Comparison of ENCODE assay signal across 30 cellular contexts in genomic region chr6:25344827-25345226, GRCh38.
"Had no signal": no experiment of that assay in that cellular context is flagged by ENCODE, and none has a peak within 500 bp of the region (broad histone marks: within the 10 kb centered on the region; RNA-seq: fewer than 3 reads in every experiment).

No MANE protein-coding gene starts in this region.

- H3K27ac Mint-ChIP-seq: activated B cell treated with CpG ODN at 0.5 μM for 24 hours; activated CD4-positive, alpha-beta memory T cell treated with anti-CD3 and anti-CD28 coated beads, Interleukin-2, amount 10 ng/mL, durations not matched to agents 7 days and 5 days; activated CD4-positive, alpha-beta T cell treated with anti-CD3 and anti-CD28 coated beads, Interleukin-2, amount 10 ng/mL, durations not matched to agents 24 days and 14 days; activated CD8-positive, alpha-beta memory T cell treated with anti-CD3 and anti-CD28 coated beads, Interleukin-2, amount 10 ng/mL, durations not matched to agents 7 days and 5 days; activated naive CD4-positive, alpha-beta T cell treated with anti-CD3 and anti-CD28 coated beads for 36 hours; activated naive CD4-positive, alpha-beta T cell treated with anti-CD3 and anti-CD28 coated beads, Interleukin-2, amount 50 U/mL, for 24 hours; activated naive CD8-positive, alpha-beta T cell treated with anti-CD3 and anti-CD28 coated beads, Interleukin-2, amount 10 ng/mL, durations not matched to agents 7 days and 5 days; activated T-cell treated with anti-CD3 and anti-CD28 coated beads, Interleukin-2, amount 50 U/mL, for 24 hours; activated T-helper 2 cell treated with anti-CD3 and anti-CD28 coated beads, Interferon-gamma antibody, Interleukin-2, Interleukin-4, amounts not matched to agents 10 μg/mL and 5 μg/mL and 100 μg/mL, durations not matched to agents 14 hours and 24 hours and 36 hours; dendritic cell treated with granulocyte-macrophage colony-stimulating factor and Interleukin-4, amounts not matched to agents 40 ng/mL and 50 ng/mL, for 4 days; endodermal cell; T-helper 17 cell; T-helper 2 cell treated with Interferon-gamma antibody and Interleukin-4, amounts not matched to agents 5 μg/mL and 100 μg/mL, for 36 hours had no signal

- H3K4me3 ChIP-seq: coronary artery, dorsolateral prefrontal cortex had no signal

- H3K27me3 ChIP-seq: brain microvascular endothelial cell had no signal

- H3K4me3 Mint-ChIP-seq: activated B cell treated with CpG ODN at 0.5 μM for 24 hours; activated CD4-positive, alpha-beta memory T cell treated with anti-CD3 and anti-CD28 coated beads, Interleukin-2, amount 10 ng/mL, durations not matched to agents 7 days and 5 days; activated CD4-positive, alpha-beta T cell treated with anti-CD3 and anti-CD28 coated beads, Interleukin-2, amount 10 ng/mL, durations not matched to agents 24 days and 14 days; activated CD8-positive, alpha-beta memory T cell treated with anti-CD3 and anti-CD28 coated beads, Interleukin-2, amount 10 ng/mL, durations not matched to agents 7 days and 5 days; activated naive CD4-positive, alpha-beta T cell treated with anti-CD3 and anti-CD28 coated beads for 36 hours; activated naive CD4-positive, alpha-beta T cell treated with anti-CD3 and anti-CD28 coated beads, Interleukin-2, amount 50 U/mL, for 24 hours; activated naive CD8-positive, alpha-beta T cell treated with anti-CD3 and anti-CD28 coated beads, Interleukin-2, amount 10 ng/mL, durations not matched to agents 7 days and 5 days; activated T-cell treated with anti-CD3 and anti-CD28 coated beads, Interleukin-2, amount 50 U/mL, for 24 hours; central memory CD8-positive, alpha-beta T cell; dendritic cell treated with granulocyte-macrophage colony-stimulating factor and Interleukin-4, amounts not matched to agents 40 ng/mL and 50 ng/mL, for 4 days; endodermal cell; T-helper 17 cell; T-helper 2 cell treated with Interferon-gamma antibody and Interleukin-4, amounts not matched to agents 5 μg/mL and 100 μg/mL, for 36 hours had no signal

- ATAC-seq: activated CD4-positive, CD25-positive, alpha-beta regulatory T cell treated with anti-CD3 and anti-CD28 coated beads, Interleukin-2, amount 50 U/mL, for 24 hours; activated CD8-positive, alpha-beta memory T cell treated with anti-CD3 and anti-CD28 coated beads, Interleukin-2, amount 10 ng/mL, durations not matched to agents 7 days and 5 days; esophagus mucosa; T-helper 17 cell had no signal

- H3K9me3 Mint-ChIP-seq: activated B cell treated with CpG ODN at 0.5 μM for 24 hours; activated CD4-positive, alpha-beta memory T cell treated with anti-CD3 and anti-CD28 coated beads, Interleukin-2, amount 10 ng/mL, durations not matched to agents 7 days and 5 days; activated CD4-positive, alpha-beta T cell treated with anti-CD3 and anti-CD28 coated beads, Interleukin-2, amount 10 ng/mL, durations not matched to agents 24 days and 14 days; activated naive CD4-positive, alpha-beta T cell treated with anti-CD3 and anti-CD28 coated beads for 36 hours; activated naive CD4-positive, alpha-beta T cell treated with anti-CD3 and anti-CD28 coated beads, Interleukin-2, amount 50 U/mL, for 24 hours; activated naive CD8-positive, alpha-beta T cell treated with anti-CD3 and anti-CD28 coated beads, Interleukin-2, amount 10 ng/mL, durations not matched to agents 7 days and 5 days; activated T-cell treated with anti-CD3 and anti-CD28 coated beads, Interleukin-2, amount 50 U/mL, for 24 hours; activated T-helper 2 cell treated with anti-CD3 and anti-CD28 coated beads, Interferon-gamma antibody, Interleukin-2, Interleukin-4, amounts not matched to agents 10 μg/mL and 5 μg/mL and 100 μg/mL, durations not matched to agents 14 hours and 24 hours and 36 hours; central memory CD8-positive, alpha-beta T cell; dendritic cell treated with granulocyte-macrophage colony-stimulating factor and Interleukin-4, amounts not matched to agents 40 ng/mL and 50 ng/mL, for 4 days; endodermal cell; T-helper 2 cell treated with Interferon-gamma antibody and Interleukin-4, amounts not matched to agents 5 μg/mL and 100 μg/mL, for 36 hours had no signal

- DNase-seq: activated B cell treated with CpG ODN at 0.5 μM for 24 hours; activated CD4-positive, alpha-beta memory T cell treated with anti-CD3 and anti-CD28 coated beads, Interleukin-2, amount 10 ng/mL, durations not matched to agents 7 days and 5 days; activated CD4-positive, alpha-beta T cell treated with anti-CD3 and anti-CD28 coated beads, Interleukin-2, amount 10 ng/mL, durations not matched to agents 24 days and 14 days; activated CD4-positive, alpha-beta T cell treated with anti-CD3 and anti-CD28 coated beads, Interleukin-2, amount 50 U/mL, for 4 hours; activated CD8-positive, alpha-beta memory T cell treated with anti-CD3 and anti-CD28 coated beads, Interleukin-2, amount 10 ng/mL, durations not matched to agents 7 days and 5 days; activated CD8-positive, alpha-beta memory T cell treated with anti-CD3 and anti-CD28 coated beads, Interleukin-2, amount 50 U/mL, for 4 hours; activated effector memory CD4-positive, alpha-beta T cell treated with anti-CD3 and anti-CD28 coated beads, Interleukin-2, amount 50 U/mL, for 16 hours; activated naive CD4-positive, alpha-beta T cell treated with anti-CD3 and anti-CD28 coated beads for 36 hours; activated naive CD8-positive, alpha-beta T cell treated with anti-CD3 and anti-CD28 coated beads, Interleukin-2, amount 10 ng/mL, durations not matched to agents 7 days and 5 days; activated T-cell treated with anti-CD3 and anti-CD28 coated beads, Interleukin-2, amount 50 U/mL, for 24 hours; amniotic stem cell; anterior cingulate cortex; brain microvascular endothelial cell; dorsolateral prefrontal cortex; effector memory CD4-positive, alpha-beta T cell; endodermal cell; foreskin fibroblast; head of caudate nucleus; T-helper 1 cell; T-helper 17 cell; T1000; WERI-Rb-1 had no signal

- H3K4me1 Mint-ChIP-seq: activated CD4-positive, alpha-beta memory T cell treated with anti-CD3 and anti-CD28 coated beads, Interleukin-2, amount 10 ng/mL, durations not matched to agents 7 days and 5 days; central memory CD8-positive, alpha-beta T cell had no signal

- H3K36me3 Mint-ChIP-seq: activated CD8-positive, alpha-beta memory T cell treated with anti-CD3 and anti-CD28 coated beads, Interleukin-2, amount 10 ng/mL, durations not matched to agents 7 days and 5 days; activated naive CD4-positive, alpha-beta T cell treated with anti-CD3 and anti-CD28 coated beads, Interleukin-2, amount 50 U/mL, for 24 hours had no signal

- H3K27me3 Mint-ChIP-seq: activated B cell treated with CpG ODN at 0.5 μM for 24 hours; activated CD4-positive, alpha-beta memory T cell treated with anti-CD3 and anti-CD28 coated beads, Interleukin-2, amount 10 ng/mL, durations not matched to agents 7 days and 5 days; activated CD4-positive, alpha-beta T cell treated with anti-CD3 and anti-CD28 coated beads, Interleukin-2, amount 10 ng/mL, durations not matched to agents 24 days and 14 days; activated CD8-positive, alpha-beta memory T cell treated with anti-CD3 and anti-CD28 coated beads, Interleukin-2, amount 10 ng/mL, durations not matched to agents 7 days and 5 days; activated naive CD4-positive, alpha-beta T cell treated with anti-CD3 and anti-CD28 coated beads, Interleukin-2, amount 50 U/mL, for 24 hours; activated naive CD8-positive, alpha-beta T cell treated with anti-CD3 and anti-CD28 coated beads, Interleukin-2, amount 10 ng/mL, durations not matched to agents 7 days and 5 days; activated T-cell treated with anti-CD3 and anti-CD28 coated beads, Interleukin-2, amount 50 U/mL, for 24 hours; central memory CD8-positive, alpha-beta T cell; dendritic cell treated with granulocyte-macrophage colony-stimulating factor and Interleukin-4, amounts not matched to agents 40 ng/mL and 50 ng/mL, for 4 days; T-helper 17 cell had no signal

- H3K36me3 ChIP-seq: brain microvascular endothelial cell, WERI-Rb-1 had no signal
